11 cellular contexts compared by ENCODE assay signal in the genomic region with DNA sequence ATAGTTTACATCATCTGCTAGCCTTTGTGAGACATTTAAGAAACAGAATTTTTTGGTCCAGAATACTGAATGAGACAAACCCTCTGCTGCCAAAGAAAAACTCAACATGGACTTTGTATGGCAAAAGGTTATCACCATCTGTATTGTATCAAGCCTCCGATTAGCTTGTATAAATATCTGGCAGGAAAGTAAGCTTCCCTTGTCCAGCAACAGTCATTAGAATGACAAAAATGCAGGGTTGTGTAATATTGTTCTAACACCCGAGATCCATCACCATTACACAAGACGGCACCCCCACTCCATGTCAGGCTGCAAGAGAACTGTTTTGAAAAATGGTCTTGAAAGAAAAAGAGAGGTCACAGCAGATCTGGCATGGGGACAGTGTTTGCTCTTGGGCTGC. TPM values are rescaled to one million over a fixed set of nuclear protein-coding genes. Genes with fewer than 3 reads are reported as not detected.
A peak's percentile ranks its signal among the peaks of the same experiment; 100 is the strongest.
DNase-seq lines count a peak whose midpoint lies in the region; ATAC-seq and TF ChIP-seq lines count a peak whose summit lies in the region.
"Had no signal": no experiment of that assay in that cellular context is flagged by ENCODE, and none has a peak within 500 bp of the region (broad histone marks: within the 10 kb centered on the region; RNA-seq: fewer than 3 reads in every experiment).

No MANE protein-coding gene starts in this region.

- peak; percentile 19 for DNase-seq in activated CD4-positive, alpha-beta T cell treated with anti-CD3 and anti-CD28 coated beads, Interleukin-2, amount 10 ng/mL, durations not matched to agents 24 days and 14 days
- no peak for DNase-seq in activated CD4-positive, alpha-beta T cell treated with anti-CD3 and anti-CD28 coated beads for 4 hours
- DNase-seq in fibroblast of lung (ENCODE audit: low read depth in 2 of 2) (peak; percentile 91 to 94), aorta (peak in 1 of 2 donors; percentile 74), WERI-Rb-1 (no peak), HuH-7 (ENCODE audit: low spot score) (no peak)
- DNase-seq: NCI-H1417 treated with DMSO at 0.1 percent for 48 hours, occipital lobe, SHP77 treated with DMSO at 0.1 percent for 48 hours had no signal

- H3K4me1 ChIP-seq in fibroblast of lung (ENCODE audit: control insufficient read depth, extremely low read depth, insufficient read depth, low read length) (peaks cover 16% of the 10 kb centered on the region), muscle layer of duodenum (ENCODE audit: control insufficient read depth in 1 of 2, insufficient read depth in 2 of 2, low read length in 2 of 2) (peaks cover 0 to 10% of the 10 kb centered on the region in 2 donors), aorta (ENCODE audit: control insufficient read depth in 1 of 2, insufficient read depth in 2 of 2, low read length in 2 of 2) (peaks cover 3 to 4% of the 10 kb centered on the region in 2 donors)

- H3K9me3 Mint-ChIP-seq in activated CD4-positive, alpha-beta T cell treated with anti-CD3 and anti-CD28 coated beads, Interleukin-2, amount 10 ng/mL, durations not matched to agents 24 days and 14 days, result no peaks in the 10 kb centered on the region

- ATAC-seq in aorta (ENCODE audit: low FRiP score) (peak; percentile 90), HG02571 (IDR thresholded peaks at IDR 0.05; ENCODE audit: unreplicated experiment) (no peak)

- H3K27me3 ChIP-seq in fibroblast of lung (ENCODE audit: control insufficient read depth, insufficient read depth, low read length) (no peaks in the 10 kb centered on the region), muscle layer of duodenum (ENCODE audit: low read depth, low read length) (no peaks in the 10 kb centered on the region), aorta (ENCODE audit: control insufficient read depth in 1 of 2, insufficient read depth in 2 of 2, low read length in 1 of 2) (no peaks in the 10 kb centered on the region), WERI-Rb-1 (ENCODE audit: insufficient read depth, low read depth, severe bottlenecking) (peaks cover 56% of the 10 kb centered on the region)

- H3K4me3 ChIP-seq in fibroblast of lung (replicated peaks in 1 of 4; ENCODE audit: control extremely low read depth in 1 of 4, insufficient read depth in 1 of 4, low read depth in 3 of 4, low read length in 4 of 4), result no peak overlapping the region
- H3K4me3 ChIP-seq in muscle layer of duodenum (ENCODE audit: low read depth in 1 of 2, low read length in 2 of 2), result no peak overlapping the region
- H3K4me3 ChIP-seq in aorta (ENCODE audit: low read length in 2 of 2), result no peak overlapping the region
- H3K4me3 ChIP-seq in WERI-Rb-1 (ENCODE audit: low read depth, low read length), result no peak overlapping the region

- no peak overlapping the region for H3K27ac Mint-ChIP-seq in activated CD4-positive, alpha-beta T cell treated with anti-CD3 and anti-CD28 coated beads, Interleukin-2, amount 10 ng/mL, durations not matched to agents 24 days and 14 days

- H3K79me2 ChIP-seq in fibroblast of lung (ENCODE audit: control insufficient read depth, insufficient read depth, low read length), result no peaks in the 10 kb centered on the region

- H3K27ac ChIP-seq in fibroblast of lung (ENCODE audit: insufficient read depth, low read length) (peak overlapping the region; percentile 53), muscle layer of duodenum (ENCODE audit: low read length) (peak overlapping the region; percentile 77), aorta (ENCODE audit: low read depth in 1 of 2, low read length in 2 of 2) (no peak overlapping the region), WERI-Rb-1 (no peak overlapping the region)

- intact Hi-C loops in activated CD4-positive, alpha-beta T cell treated with anti-CD3 and anti-CD28 coated beads, Interleukin-2, amount 10 ng/mL, durations not matched to agents 24 days and 14 days (cut with micrococcal nuclease), result no loop called here
- intact Hi-C loops in aorta (cut with DNase I), result no loop called here

- H3K36me3 ChIP-seq in fibroblast of lung (ENCODE audit: control insufficient read depth, insufficient read depth, low read length) (no peaks in the 10 kb centered on the region), muscle layer of duodenum (ENCODE audit: control insufficient read depth in 1 of 2, insufficient read depth in 2 of 2, low read length in 2 of 2) (no peaks in the 10 kb centered on the region), aorta (ENCODE audit: control insufficient read depth in 1 of 2, insufficient read depth in 2 of 2, low read length in 1 of 2) (no peaks in the 10 kb centered on the region), WERI-Rb-1 (no peaks in the 10 kb centered on the region)

- H3K4me3 Mint-ChIP-seq in activated CD4-positive, alpha-beta T cell treated with anti-CD3 and anti-CD28 coated beads, Interleukin-2, amount 10 ng/mL, durations not matched to agents 24 days and 14 days, result no peak overlapping the region

- H3K27me3 Mint-ChIP-seq in activated CD4-positive, alpha-beta T cell treated with anti-CD3 and anti-CD28 coated beads, Interleukin-2, amount 10 ng/mL, durations not matched to agents 24 days and 14 days, result no peaks in the 10 kb centered on the region

- 0 to 4% methylated on average over 3 of the region's 3 CpGs for WGBS in aorta, 2 donors

- H2AFZ ChIP-seq in fibroblast of lung (ENCODE audit: low read length), result no peak overlapping the region

- no peaks in the 10 kb centered on the region for H3K36me3 Mint-ChIP-seq in activated CD4-positive, alpha-beta T cell treated with anti-CD3 and anti-CD28 coated beads, Interleukin-2, amount 10 ng/mL, durations not matched to agents 24 days and 14 days (ENCODE audit: low read depth)

- no peaks in the 10 kb centered on the region for H3K4me1 Mint-ChIP-seq in activated CD4-positive, alpha-beta T cell treated with anti-CD3 and anti-CD28 coated beads, Interleukin-2, amount 10 ng/mL, durations not matched to agents 24 days and 14 days

- TF ChIP-seq CTCF in fibroblast of lung (conservative IDR thresholded peaks at IDR 0.05 in 1 of 2, IDR thresholded peaks at IDR 0.05 in 1 of 2; ENCODE audit: low read depth in 1 of 2, low read length in 2 of 2) (no peak), WERI-Rb-1 (IDR thresholded peaks at IDR 0.05; ENCODE audit: low read depth, low read length) (no peak)

- H3K9me3 ChIP-seq in fibroblast of lung (ENCODE audit: control insufficient read depth, insufficient read depth, low read depth, low read length) (no peaks in the 10 kb centered on the region), muscle layer of duodenum (ENCODE audit: control insufficient read depth in 1 of 2, low read length in 2 of 2) (no peaks in the 10 kb centered on the region), aorta (ENCODE audit: control insufficient read depth, low read length) (no peaks in the 10 kb centered on the region), WERI-Rb-1 (ENCODE audit: severe bottlenecking) (no peaks in the 10 kb centered on the region)

- no peaks in the 10 kb centered on the region for H4K20me1 ChIP-seq in fibroblast of lung (ENCODE audit: control insufficient read depth, extremely low read depth, insufficient read depth, low read length)

- H3K4me2 ChIP-seq in fibroblast of lung (ENCODE audit: extremely low read depth, insufficient read depth, low read length), result peak overlapping the region; percentile 11

- no peak overlapping the region for H3K9ac ChIP-seq in fibroblast of lung (ENCODE audit: insufficient read depth, low read length)

RNA-seq across cellular contexts. Expression of a gene that starts 23.6 kb away (rescaled TPM):
- total RNA-seq in activated CD4-positive, alpha-beta T cell treated with anti-CD3 and anti-CD28 coated beads, Interleukin-2, amount 10 ng/mL, durations not matched to agents 24 days and 14 days, result not detected in 2 replicates
- total RNA-seq in fibroblast of lung (76.3 and 96.9 TPM in 2 replicates), aorta (100 to 1,000 TPM in 1 of 2 donors, 10 to 100 TPM in 1; 74.6 to 120 TPM)
- polyA plus RNA-seq in fibroblast of lung (24.4 and 46.3 TPM in 2 replicates), aorta (1 to 10 TPM in 1 of 2 donors, under 1 TPM in 1; 0.63 to 2.3 TPM)
- polyA plus RNA-seq in fibroblast of lung (2012), result 20.7 and 55.9 TPM in 2 replicates
- polyA minus RNA-seq in fibroblast of lung (ENCODE audit: low replicate concordance), result 46.8 and 96.8 TPM in 2 replicates

Comparison
In these comparisons a context has a peak if more than half of its experiments do, and no peak if none do; other contexts are left out.
1. DNase-seq: peak in activated CD4-positive, alpha-beta T cell treated with anti-CD3 and anti-CD28 coated beads, Interleukin-2, amount 10 ng/mL, durations not matched to agents 24 days and 14 days (single experiment) and fibroblast of lung (2 of 2); none in activated CD4-positive, alpha-beta T cell treated with anti-CD3 and anti-CD28 coated beads for 4 hours (0 of 2), WERI-Rb-1 (single experiment) and HuH-7 (single experiment).
2. H3K27ac ChIP-seq: peak in fibroblast of lung (single experiment) and muscle layer of duodenum (single experiment); none in aorta (0 of 2) and WERI-Rb-1 (single experiment).
3. RNA of a gene that starts 23.6 kb away (total RNA-seq): 74.6 to 120 TPM in aorta and 76.3 to 96.9 TPM in fibroblast of lung; not detected in activated CD4-positive, alpha-beta T cell treated with anti-CD3 and anti-CD28 coated beads, Interleukin-2, amount 10 ng/mL, durations not matched to agents 24 days and 14 days; every median in the first group is over 10 times any median in the second.